ENCODE assay signal across 8 cellular contexts in the genomic region with DNA sequence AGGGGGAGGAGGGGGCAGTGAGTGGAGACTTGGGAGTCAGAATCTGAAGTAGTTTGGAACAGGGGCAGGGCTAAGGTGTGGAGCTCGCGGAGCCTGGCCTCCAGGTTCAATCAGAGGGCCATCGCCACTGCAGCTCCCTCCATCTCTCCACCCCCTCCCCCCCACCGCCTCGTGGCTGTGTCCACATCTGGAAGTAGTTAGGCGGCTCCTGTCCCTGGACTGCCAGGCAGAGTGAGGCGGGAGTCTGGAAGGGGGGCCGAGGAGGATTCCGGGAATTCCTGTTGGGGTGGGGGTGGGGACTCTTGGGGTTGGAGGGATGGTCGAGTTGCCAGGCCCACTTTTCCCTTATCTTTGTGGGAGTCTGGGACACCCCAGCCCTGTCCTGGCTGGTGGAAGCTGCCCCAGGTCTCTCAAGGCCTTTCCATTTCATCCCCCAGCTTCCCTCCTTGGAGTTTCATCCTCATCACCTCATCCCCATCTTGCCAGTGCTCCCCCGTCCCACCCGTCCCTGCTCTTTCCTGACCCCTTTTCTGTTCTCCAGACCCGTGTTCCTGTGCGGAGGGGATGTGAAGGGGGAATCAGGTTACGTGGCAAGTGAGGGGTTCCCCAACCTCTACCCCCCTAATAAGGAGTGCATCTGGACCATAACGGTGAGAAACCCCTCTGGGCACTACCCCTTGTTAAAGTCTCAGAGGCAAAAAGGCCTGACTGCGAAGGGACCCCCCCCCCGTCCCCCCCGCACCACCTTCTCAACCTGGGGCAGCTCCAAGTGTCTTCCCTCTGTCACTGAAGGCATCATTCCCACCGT. TPM values are rescaled to one million over a fixed set of nuclear protein-coding genes. Genes with fewer than 3 reads are reported as not detected.
A peak's percentile ranks its signal among the peaks of the same experiment; 100 is the strongest.
DNase-seq lines count a peak whose midpoint lies in the region; ATAC-seq, FAIRE-seq and TF ChIP-seq lines count a peak whose summit lies in the region.

No MANE protein-coding gene starts in this region.

- no peaks in the 10 kb centered on the region for H3K36me3 ChIP-seq in Loucy (ENCODE audit: insufficient read depth, low read length)
- no peaks in the 10 kb centered on the region for H3K36me3 ChIP-seq in duodenal mucosa (ENCODE audit: control insufficient read depth in 1 of 2, insufficient read depth in 2 of 2, low read length in 2 of 2)
- no peaks in the 10 kb centered on the region for H3K36me3 ChIP-seq in naive thymus-derived CD4-positive, alpha-beta T cell (ENCODE audit: control insufficient read depth in 2 of 3, insufficient read depth in 3 of 3, low read length in 3 of 3)

- no peaks in the 10 kb centered on the region for H4K20me1 ChIP-seq in Loucy (ENCODE audit: insufficient read depth, low read length, poor library complexity, severe bottlenecking)

- peaks cover 0 to 2% (median 0%) of the 10 kb centered on the region in 11 donors for H3K9me3 Mint-ChIP-seq in naive thymus-derived CD4-positive, alpha-beta T cell

- DNase-seq in AG20443 (ENCODE audit: low spot score) (peak; percentile 91), NCI-H2029 treated with DMSO at 0.1 percent for 48 hours (lab: John Stamatoyannopoulos, UW) (no peak), H54 (ENCODE audit: insufficient read length, low spot score) (no peak), LoVo (ENCODE audit: low spot score) (no peak)
- no peak for DNase-seq in naive thymus-derived CD4-positive, alpha-beta T cell

- H3K4me1 Mint-ChIP-seq in naive thymus-derived CD4-positive, alpha-beta T cell: peaks cover 7 to 41% (median 21%) of the 10 kb centered on the region in 7 donors

- no peaks in the 10 kb centered on the region for H3F3A ChIP-seq in Loucy (ENCODE audit: low read depth)

- H3K9me3 ChIP-seq in Loucy (ENCODE audit: insufficient read depth, low read depth, low read length): no peaks in the 10 kb centered on the region
- H3K9me3 ChIP-seq in duodenal mucosa (ENCODE audit: control insufficient read depth in 1 of 2, low read length in 2 of 2): no peaks in the 10 kb centered on the region
- no peaks in the 10 kb centered on the region for H3K9me3 ChIP-seq in naive thymus-derived CD4-positive, alpha-beta T cell (ENCODE audit: control insufficient read depth in 2 of 3, low read length in 3 of 3)

- no peak for ATAC-seq in naive thymus-derived CD4-positive, alpha-beta T cell
- ATAC-seq in HG02759 (IDR thresholded peaks at IDR 0.05; ENCODE audit: unreplicated experiment): no peak

- H3K27me3 ChIP-seq in Loucy (ENCODE audit: insufficient read depth, low read length, poor library complexity, severe bottlenecking) (no peaks in the 10 kb centered on the region), duodenal mucosa (ENCODE audit: control insufficient read depth in 1 of 2, insufficient read depth in 2 of 2, low read length in 2 of 2) (peaks cover 0 to 16% of the 10 kb centered on the region in 2 donors)
- no peaks in the 10 kb centered on the region for H3K27me3 ChIP-seq in naive thymus-derived CD4-positive, alpha-beta T cell (ENCODE audit: control insufficient read depth in 2 of 2, insufficient read depth in 2 of 2, low read length in 2 of 2)

- POLR2A ChIA-PET in naive thymus-derived CD4-positive, alpha-beta T cell (lab: Charles Lee): interaction anchor here (0.7 to 2.6 kb wide), 9 partner anchors 9 to 70 kb away, joined by 3 to 29 read pairs (median 5); partner anchors contain the start of genes FBXO24, LRCH4 and MOSPD3

- peak overlapping the region; percentile 79 for H3K9ac ChIP-seq in Loucy (ENCODE audit: low read depth, low read length, poor library complexity, severe bottlenecking)
- peak overlapping the region in 1 of 2 donors; percentile 33 for H3K9ac ChIP-seq in duodenal mucosa (ENCODE audit: low read depth in 1 of 2, low read length in 2 of 2)

- intact Hi-C loops in naive thymus-derived CD4-positive, alpha-beta T cell (cut with micrococcal nuclease): no loop called here

- no peak overlapping the region for H2AFZ ChIP-seq in Loucy (ENCODE audit: low read length)

- H3K4me3 ChIP-seq in Loucy (ENCODE audit: low read length, poor library complexity, severe bottlenecking): peak overlapping the region; percentile 81
- H3K4me3 ChIP-seq in duodenal mucosa (ENCODE audit: low read depth in 1 of 2, low read length in 2 of 2): peak overlapping the region; percentile 50 to 60
- H3K4me3 ChIP-seq in naive thymus-derived CD4-positive, alpha-beta T cell (ENCODE audit: low read length): no peak overlapping the region

- H3K79me2 ChIP-seq in Loucy (ENCODE audit: insufficient read depth, low read length): peaks cover 6% of the 10 kb centered on the region; the same call in 1 of the 2 replicates

- no peaks in the 10 kb centered on the region for H3K36me3 Mint-ChIP-seq in naive thymus-derived CD4-positive, alpha-beta T cell

- no peak for TF ChIP-seq POLR2A in H54 (IDR thresholded peaks at IDR 0.05; ENCODE audit: low read depth, low read length)

- no peaks in the 10 kb centered on the region for H3K9me2 ChIP-seq in Loucy (replicated peaks; ENCODE audit: low read depth, low read length)

- H3K27me3 Mint-ChIP-seq in naive thymus-derived CD4-positive, alpha-beta T cell: peaks cover 0 to 15% (median 0%) of the 10 kb centered on the region in 5 donors

- peak overlapping the region; percentile 56 to 94 (median 84) for H3K4me3 Mint-ChIP-seq in naive thymus-derived CD4-positive, alpha-beta T cell

- no peak overlapping the region for H3K27ac ChIP-seq in duodenal mucosa (ENCODE audit: low read depth, low read length)
- H3K27ac ChIP-seq in naive thymus-derived CD4-positive, alpha-beta T cell (ENCODE audit: low read depth, low read length): peak overlapping the region; percentile 67

- H3K4me1 ChIP-seq in Loucy (ENCODE audit: insufficient read depth, low read length, poor library complexity, severe bottlenecking): peaks cover 25% of the 10 kb centered on the region
- peaks cover 12 to 14% of the 10 kb centered on the region in 2 donors for H3K4me1 ChIP-seq in duodenal mucosa (ENCODE audit: control insufficient read depth in 1 of 2, insufficient read depth in 2 of 2, low read length in 2 of 2)
- peaks cover 6 to 10% of the 10 kb centered on the region in 2 donors for H3K4me1 ChIP-seq in naive thymus-derived CD4-positive, alpha-beta T cell (ENCODE audit: control insufficient read depth in 2 of 2, insufficient read depth in 2 of 2, low read length in 2 of 2)

- H3K27ac Mint-ChIP-seq in naive thymus-derived CD4-positive, alpha-beta T cell: peak overlapping the region in 8 of 9 donors; percentile 21 to 92 (median 74)

- no peak for FAIRE-seq in H54 (lab: Jason Lieb, UNC)

- no peak for TF ChIP-seq CTCF in Loucy (conservative IDR thresholded peaks at IDR 0.05; ENCODE audit: low read length)

- CTCF ChIA-PET in naive thymus-derived CD4-positive, alpha-beta T cell (lab: Charles Lee): interaction anchor here (0.9 to 1.6 kb wide), 5 partner anchors 13 to 88 kb away, joined by 3 to 6 read pairs (median 3); no protein-coding TSS in a partner anchor

- peak overlapping the region; percentile 86 for H3K4me2 ChIP-seq in Loucy (ENCODE audit: low read depth, low read length, poor library complexity, severe bottlenecking)

RNA-seq across cellular contexts. Expression of gene PCOLCE, which starts 0.9 kb away (rescaled TPM):
- total RNA-seq in naive thymus-derived CD4-positive, alpha-beta T cell: 10 to 100 TPM in 1 of 5 experiments, 1 to 10 TPM in 4; 9.1 to 11.7 (median 9.5) TPM
- under 1 TPM in 1 of 2 donors, not detected in 1; 0.64 TPM for polyA plus RNA-seq in naive thymus-derived CD4-positive, alpha-beta T cell

RNA-seq across cellular contexts. Expression of gene MOSPD3, which starts 9.2 kb away (rescaled TPM):
- 10 to 100 TPM in 4 of 5 experiments, 1 to 10 TPM in 1; 8.8 to 54.9 (median 13.1) TPM for total RNA-seq in naive thymus-derived CD4-positive, alpha-beta T cell
- polyA plus RNA-seq in naive thymus-derived CD4-positive, alpha-beta T cell: 10 to 100 TPM; 20.4 to 20.6 TPM

RNA-seq across cellular contexts. Expression of gene FBXO24, which starts 17.0 kb away (rescaled TPM):
- 1 to 10 TPM in 4 of 5 experiments, under 1 TPM in 1; 0.75 to 3.1 (median 1.7) TPM for total RNA-seq in naive thymus-derived CD4-positive, alpha-beta T cell
- 1 to 10 TPM; 2.0 TPM for polyA plus RNA-seq in naive thymus-derived CD4-positive, alpha-beta T cell

RNA-seq across cellular contexts. Expression of gene LRCH4, which starts 17.2 kb away (rescaled TPM):
- 100 to 1,000 TPM; 199 to 504 (median 407) TPM for total RNA-seq in naive thymus-derived CD4-positive, alpha-beta T cell
- polyA plus RNA-seq in naive thymus-derived CD4-positive, alpha-beta T cell: 100 to 1,000 TPM; 143 to 199 TPM

RNA-seq across cellular contexts. Expression of gene SAP25, which starts 29.4 kb away (rescaled TPM):
- 100 to 1,000 TPM in 2 of 5 experiments, 10 to 100 TPM in 3; 29.1 to 174 (median 71.3) TPM for total RNA-seq in naive thymus-derived CD4-positive, alpha-beta T cell
- polyA plus RNA-seq in naive thymus-derived CD4-positive, alpha-beta T cell: under 1 TPM in 1 of 2 donors, not detected in 1; 0.48 TPM
